Comparison of ENCODE assay signal across 8 cellular contexts in the genomic region with DNA sequence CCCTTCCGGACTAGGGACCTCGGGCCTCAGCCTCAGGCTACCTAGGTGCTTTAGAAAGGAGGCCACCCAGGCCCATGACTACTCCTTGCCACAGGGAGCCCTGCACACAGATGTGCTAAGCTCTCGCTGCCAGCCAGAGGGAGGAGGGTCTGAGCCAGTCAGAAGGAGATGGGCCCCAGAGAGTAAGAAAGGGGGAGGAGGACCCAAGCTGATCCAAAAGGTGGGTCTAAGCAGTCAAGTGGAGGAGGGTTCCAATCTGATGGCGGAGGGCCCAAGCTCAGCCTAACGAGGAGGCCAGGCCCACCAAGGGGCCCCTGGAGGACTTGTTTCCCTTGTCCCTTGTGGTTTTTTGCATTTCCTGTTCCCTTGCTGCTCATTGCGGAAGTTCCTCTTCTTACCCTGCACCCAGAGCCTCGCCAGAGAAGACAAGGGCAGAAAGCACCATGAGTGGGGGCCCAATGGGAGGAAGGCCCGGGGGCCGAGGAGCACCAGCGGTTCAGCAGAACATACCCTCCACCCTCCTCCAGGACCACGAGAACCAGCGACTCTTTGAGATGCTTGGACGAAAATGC. TPM values are rescaled to one million over a fixed set of nuclear protein-coding genes. Genes with fewer than 3 reads are reported as not detected.
A peak's percentile ranks its signal among the peaks of the same experiment; 100 is the strongest.
DNase-seq lines count a peak whose midpoint lies in the region; ATAC-seq, FAIRE-seq and TF ChIP-seq lines count a peak whose summit lies in the region.

A gene (plus strand): TSS at position 389 of the 572 bp plus-strand sequence. CDS start 55 bp downstream, at position 444.

- H3K4me1 ChIP-seq in OCI-LY7 (ENCODE audit: insufficient read depth, low read length, poor library complexity, severe bottlenecking) (peaks cover 34% of the 10 kb centered on the region), GM12878 (ENCODE audit: control insufficient read depth, insufficient read depth, low read length) (0 out of 2 replicates have a peak, but pooled peaks cover 2% of the 10 kb centered on the region)

- TF ChIP-seq CTCF in OCI-LY7 (conservative IDR thresholded peaks at IDR 0.05; ENCODE audit: low read length), result no peak
- no peak for TF ChIP-seq CTCF in GM12878 (IDR thresholded peaks at IDR 0.05 in 2 of 3, conservative IDR thresholded peaks at IDR 0.05 in 1 of 3; ENCODE audit: control insufficient read depth in 2 of 3, extremely low read depth in 1 of 3, insufficient read depth in 1 of 3, low read depth in 3 of 3, low read length in 3 of 3)

- H3K79me2 ChIP-seq in OCI-LY7 (ENCODE audit: insufficient read depth, low read depth, low read length) (peaks cover 21% of the 10 kb centered on the region), GM12878 (ENCODE audit: control insufficient read depth, insufficient read depth, low read length) (peaks cover 26% of the 10 kb centered on the region)

- FAIRE-seq in GM12878 (lab: Jason Lieb, UNC), result no peak

- in situ Hi-C loops in GM12878 (cut with MboI), result no loop called here

- no peaks in the 10 kb centered on the region for H4K20me1 ChIP-seq in OCI-LY7 (ENCODE audit: insufficient read depth, low read length)
- H4K20me1 ChIP-seq in GM12878 (ENCODE audit: control insufficient read depth, insufficient read depth), result no peaks in the 10 kb centered on the region

- POLR2A ChIA-PET in OCI-LY7 (lab: Charles Lee), result interaction anchor here (0.5 to 1.9 kb wide), 7 partner anchors 12 to 65 kb away, joined by 3 to 7 read pairs (median 3); no protein-coding TSS in a partner anchor
- POLR2A ChIA-PET in GM12878 (lab: Charles Lee), result interaction anchor here (0.6 to 1.5 kb wide), 6 partner anchors 9 to 360 kb away, joined by 3 to 5 read pairs (median 4); a partner anchor contains a TSS

- peak within 1 kb of the TSS; percentile 71 for H3K9ac ChIP-seq in GM12878 (ENCODE audit: control insufficient read depth, insufficient read depth, low read length)

- intact Hi-C loops in OCI-LY7 (cut with micrococcal nuclease; ENCODE audit: unreplicated experiment) (loop anchor here (1.0 kb wide), 1 partner anchor 13 kb away; a partner anchor contains a TSS), GM12878 (cut with micrococcal nuclease; ENCODE audit: unreplicated experiment) (no loop called here)

- WGBS in GM12878 (ENCODE audit: insufficient coverage, insufficient replicate concordance, low lambda C conversion rate, missing lambda C conversion rate), result 24% methylated on average over 13 of the region's 13 CpGs

- H3K4me3 ChIP-seq in GM08714 (ENCODE audit: low read length) (peak within 1 kb of the TSS; percentile 68; the same call in 1 of the 2 replicates), OCI-LY7 (ENCODE audit: low read depth, low read length, poor library complexity, severe bottlenecking) (peak within 1 kb of the TSS; percentile 97), GM12878 (peak within 1 kb of the TSS; percentile 79)

- no peaks in the 10 kb centered on the region for H3K27me3 ChIP-seq in GM12878 (replicated peaks in 1 of 2; ENCODE audit: control insufficient read depth in 2 of 2, insufficient read depth in 2 of 2, low read length in 1 of 2)

- no peaks in the 10 kb centered on the region for H3K9me2 ChIP-seq in OCI-LY7 (ENCODE audit: insufficient read depth, low read length)

- TF ChIP-seq RAD21 in GM12878 (IDR thresholded peaks at IDR 0.05; ENCODE audit: insufficient read depth, low read depth, low read length), result no peak

- CTCF ChIA-PET in OCI-LY7 (lab: Charles Lee; ENCODE audit: unreplicated experiment) (no interaction called here), GM12878 (lab: Yijun Ruan, JAX) (interaction anchor here (1.4 kb wide), 1 partner anchor 51 kb away, joined by 3 read pairs; no protein-coding TSS in a partner anchor)

- 0 out of 4 replicates have a peak, but pooled peaks of 1 of the 2 experiments have one; percentile 24 for TF ChIP-seq EP300 in GM12878 (IDR thresholded peaks at IDR 0.05; ENCODE audit: borderline replicate concordance in 1 of 2, control insufficient read depth in 1 of 2, low read depth in 2 of 2, low read length in 2 of 2)

- RAD21 ChIA-PET in GM12878 (lab: Charles Lee; ENCODE audit: unreplicated experiment), result interaction anchor here (0.5 to 1.3 kb wide), 4 partner anchors 13 to 360 kb away, joined by 3 to 4 read pairs (median 3); a partner anchor contains a TSS

- ATAC-seq in GM21576 (IDR thresholded peaks at IDR 0.05; ENCODE audit: unreplicated experiment) (peak; percentile 79), GM12878 (peak; percentile 95), HG03025 (IDR thresholded peaks at IDR 0.05; ENCODE audit: low FRiP score, unreplicated experiment) (no peak), HG02840 (IDR thresholded peaks at IDR 0.05; ENCODE audit: low FRiP score, unreplicated experiment) (no peak)

- peak within 1 kb of the TSS; percentile 99 for H3K4me2 ChIP-seq in OCI-LY7 (ENCODE audit: low read length)
- H3K4me2 ChIP-seq in GM12878 (ENCODE audit: control insufficient read depth, insufficient read depth), result peak within 1 kb of the TSS; percentile 52

- DNase-seq in OCI-LY7 (ENCODE audit: low spot score) (peak; percentile 82), GM12878 (ENCODE audit: low read depth, low spot score) (peak; percentile 35), kidney tubule cell (ENCODE audit: low spot score) (no peak)
- DNase-seq in stimulated activated CD4-positive, alpha-beta T cell treated with anti-CD3 and anti-CD28 coated beads, Interleukin-12 subunit alpha, Interleukin-12 subunit beta, amount 100 ng/mL, for 48 hours (ENCODE audit: low read depth in 2 of 3, low spot score in 1 of 3), result peak; percentile 15 to 40 (median 16)

- no TSS peak for BruUV-seq in OCI-LY7 (replicated peaks; lab: Mats Ljungman, UMichigan)
- no TSS peak for BruUV-seq in GM12878 (replicated peaks; lab: Mats Ljungman, UMichigan)

- SMC1A ChIA-PET in GM12878 (lab: Charles Lee; ENCODE audit: uncharacterized antibody, unreplicated experiment), result interaction anchor here (1.1 to 1.3 kb wide), 4 partner anchors 9 to 122 kb away, joined by 3 to 5 read pairs (median 3); a partner anchor contains a TSS

- H3K9me3 ChIP-seq in OCI-LY7 (ENCODE audit: low read length), result no peaks in the 10 kb centered on the region
- H3K9me3 ChIP-seq in GM12878 (replicated peaks; ENCODE audit: control insufficient read depth, insufficient read depth, low read length), result no peaks in the 10 kb centered on the region

- peaks cover 28% of the 10 kb centered on the region for H3K36me3 ChIP-seq in OCI-LY7 (ENCODE audit: insufficient read depth, low read length)
- no peaks in the 10 kb centered on the region; a peak in 1 of 4 replicates for H3K36me3 ChIP-seq in GM12878 (ENCODE audit: control insufficient read depth in 2 of 2, insufficient read depth in 2 of 2, low read length in 1 of 2)

- peak within 1 kb of the TSS; percentile 31; the same call in 1 of the 2 replicates for H2AFZ ChIP-seq in OCI-LY7 (ENCODE audit: low read length)
- peak within 1 kb of the TSS; percentile 67 for H2AFZ ChIP-seq in GM12878 (ENCODE audit: control insufficient read depth, low read depth, low read length)

- TF ChIP-seq POLR2A in GM12878 (IDR thresholded peaks at IDR 0.05; ENCODE audit: low read depth, low read length), result peak; percentile 74

- peak within 1 kb of the TSS; percentile 61 for H3K27ac ChIP-seq in OCI-LY7 (ENCODE audit: low read depth, low read length, poor library complexity, severe bottlenecking)
- peak within 1 kb of the TSS; percentile 92 for H3K27ac ChIP-seq in GM12878 (ENCODE audit: control insufficient read depth, insufficient read depth)

TF ChIP-seq in GM12878, 131 proteins besides CTCF, POLR2A, EP300 and RAD21 (continues in another document):
- TF ChIP-seq TCF12 (IDR thresholded peaks at IDR 0.05; ENCODE audit: low read depth, low read length), result 0 out of 2 replicates have a peak, but pooled peaks have one; percentile 11
- TF ChIP-seq SMARCA5 (IDR thresholded peaks at IDR 0.05), result no peak

RNA-seq across cellular contexts. Expression of the gene that starts here (rescaled TPM):
- 43.9 and 44.8 TPM in 2 replicates for total RNA-seq in OCI-LY7 (2014; rRNA removed; shearing (Covaris generic))
- total RNA-seq in OCI-LY7 (2022) (87.0 and 89.7 TPM in 2 replicates), GM12878 (2014; rRNA removed) (42.5 and 46.8 TPM in 2 replicates), GM12878 (2014; rRNA removed; fragmentation: Illumina TruSeq; extraction: Trizol) (22.0 and 23.1 TPM in 2 replicates), GM12878 (2021) (84.7 and 86.8 TPM in 2 replicates)
- total RNA-seq in GM12878 (2013; cell fraction: nucleolus; rRNA removed), result 21.8 and 23.0 TPM in 2 replicates
- polyA plus RNA-seq in GM12878 (2011; ENCODE audit: low read depth), result 28.6 TPM
- polyA plus RNA-seq in GM12878 (2011; rRNA removed) (4.5 and 11.6 TPM in 2 replicates), GM12878 (2014; fragmentation: Illumina TruSeq; extraction: Trizol) (27.2 and 83.2 TPM in 2 replicates), GM12878 (2014; fragmentation: Nextera tagmentation; extraction: Ambion mirVana) (1 to 10 TPM; 1.6 to 2.0 TPM), GM12878 (2014; rRNA removed) (30.9 and 42.5 TPM in 2 replicates), GM12878 (2016; fragmentation: Nextera tagmentation; extraction: Ambion mirVana) (10 to 100 TPM; 19.5 to 23.0 TPM)
- 13.9 and 25.0 TPM in 2 replicates for polyA plus RNA-seq in GM12878 (2011; cell fraction: cytosol; rRNA removed)
- 44.2 and 60.9 TPM in 2 replicates for polyA plus RNA-seq in GM12878 (2011; cell fraction: nucleus; rRNA removed)
- 75.1 and 90.0 TPM in 2 replicates for polyA plus RNA-seq in GM12878 (2012)
- 14.0 and 23.0 TPM in 2 replicates for polyA minus RNA-seq in GM12878 (2011; rRNA and poly(A)+ RNA removed)
- 18.0 and 20.1 TPM in 2 replicates for polyA minus RNA-seq in GM12878 (2011; cell fraction: cytosol; rRNA and poly(A)+ RNA removed)
- 17.9 and 21.3 TPM in 2 replicates for polyA minus RNA-seq in GM12878 (2011; cell fraction: nucleus; rRNA and poly(A)+ RNA removed)

Comparison
In these comparisons a context has a peak if more than half of its experiments do, and no peak if none do; other contexts are left out.
1. ATAC-seq: peak in GM21576 (single experiment) and GM12878 (single experiment); none in HG03025 (single experiment) and HG02840 (single experiment).
2. Peak in every context shown above with its lines, with median percentiles within 50 percentile points of each other: H3K4me3 ChIP-seq.